ENCODE assay signal across 8 cellular contexts in the genomic region with DNA sequence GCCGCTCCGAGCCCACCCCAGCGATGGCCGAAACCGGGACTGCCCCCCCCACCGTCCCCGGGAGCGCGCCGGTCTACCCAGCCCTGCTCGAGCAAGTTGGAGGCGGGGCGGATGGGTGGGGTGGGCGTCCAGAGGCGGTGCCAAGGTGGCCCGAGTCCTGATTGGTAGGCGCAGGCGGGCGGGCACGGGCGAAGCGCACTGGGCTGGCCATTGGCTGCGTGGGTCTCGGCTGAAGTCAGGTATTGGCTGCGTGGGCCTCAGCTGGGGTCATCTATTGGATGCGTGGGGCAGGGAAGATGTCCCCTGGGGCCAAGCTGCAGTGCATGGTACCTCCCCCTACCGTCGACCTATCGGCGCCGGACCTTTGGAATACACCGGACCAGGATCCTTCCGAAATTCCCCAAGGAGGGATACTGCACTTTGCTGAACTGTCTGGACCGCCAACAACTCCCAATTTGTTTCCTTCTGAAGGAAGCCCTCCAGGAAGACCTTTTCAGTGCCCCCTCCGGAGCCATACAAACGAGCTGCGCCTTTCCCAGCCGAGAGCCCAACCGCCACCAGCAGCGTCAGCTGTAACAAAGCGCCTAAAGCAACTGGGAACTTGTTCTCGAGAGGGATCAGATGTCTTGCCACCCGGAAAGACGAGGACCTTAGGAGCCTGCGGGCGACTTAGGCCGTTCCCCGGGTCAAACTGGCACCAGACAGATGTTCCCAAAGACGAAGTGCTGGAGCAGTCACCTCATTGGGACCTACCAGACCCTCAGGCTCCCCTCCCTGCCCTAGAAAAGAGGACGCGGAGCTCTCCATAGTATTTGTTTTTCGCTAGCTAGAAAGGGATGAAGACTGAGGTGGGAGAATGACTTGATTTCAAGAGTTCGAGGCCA. TPM values are rescaled to one million over a fixed set of nuclear protein-coding genes. Genes with fewer than 3 reads are reported as not detected.
A peak's percentile ranks its signal among the peaks of the same experiment; 100 is the strongest.
DNase-seq lines count a peak whose midpoint lies in the region; ATAC-seq and TF ChIP-seq lines count a peak whose summit lies in the region.

A gene with protein sequence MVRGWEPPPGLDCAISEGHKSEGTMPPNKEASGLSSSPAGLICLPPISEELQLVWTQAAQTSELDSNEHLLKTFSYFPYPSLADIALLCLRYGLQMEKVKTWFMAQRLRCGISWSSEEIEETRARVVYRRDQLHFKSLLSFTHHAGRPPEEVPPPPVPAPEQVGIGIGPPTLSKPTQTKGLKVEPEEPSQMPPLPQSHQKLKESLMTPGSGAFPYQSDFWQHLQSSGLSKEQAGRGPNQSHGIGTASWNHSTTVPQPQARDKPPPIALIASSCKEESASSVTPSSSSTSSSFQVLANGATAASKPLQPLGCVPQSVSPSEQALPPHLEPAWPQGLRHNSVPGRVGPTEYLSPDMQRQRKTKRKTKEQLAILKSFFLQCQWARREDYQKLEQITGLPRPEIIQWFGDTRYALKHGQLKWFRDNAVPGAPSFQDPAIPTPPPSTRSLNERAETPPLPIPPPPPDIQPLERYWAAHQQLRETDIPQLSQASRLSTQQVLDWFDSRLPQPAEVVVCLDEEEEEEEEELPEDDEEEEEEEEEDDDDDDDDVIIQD (minus strand): TSS at position 113 of the 884 bp plus-strand sequence. CDS start 180 bp downstream, outside the sequence.

- H3K27me3 Mint-ChIP-seq in naive thymus-derived CD8-positive, alpha-beta T cell: no peaks in the 10 kb centered on the region

- H3K9me3 Mint-ChIP-seq in naive thymus-derived CD8-positive, alpha-beta T cell: no peaks in the 10 kb centered on the region

- POLR2A ChIA-PET in naive thymus-derived CD8-positive, alpha-beta T cell (lab: Charles Lee): interaction anchor here (0.6 to 3.8 kb wide), 10 partner anchors 8 to 985 kb away, joined by 3 to 57 read pairs (median 6); a partner anchor contains a TSS

- H3K79me2 ChIP-seq in DND-41 (ENCODE audit: insufficient read depth, low read length) (peaks cover 23% of the 10 kb centered on the region), Karpas-422 (ENCODE audit: low read length) (peaks cover 12% of the 10 kb centered on the region; the same call in 1 of the 2 replicates)

- peaks cover 6 to 33% (median 32%) of the 10 kb centered on the region in 4 donors for H3K4me1 Mint-ChIP-seq in naive thymus-derived CD8-positive, alpha-beta T cell

- H3K4me2 ChIP-seq in DND-41 (ENCODE audit: insufficient read depth, low read length) (peak within 1 kb of the TSS; percentile 83), Karpas-422 (ENCODE audit: low read depth, low read length, poor library complexity, severe bottlenecking) (peak within 1 kb of the TSS; percentile 96)

- H3K9ac ChIP-seq in DND-41 (ENCODE audit: low read depth, low read length): peak within 1 kb of the TSS; percentile 74
- peak within 1 kb of the TSS; percentile 78 for H3K9ac ChIP-seq in Karpas-422 (ENCODE audit: low read length)

- TF ChIP-seq CTCF in DND-41 (IDR thresholded peaks at IDR 0.05; ENCODE audit: borderline replicate concordance, extremely low read depth, low read length, poor library complexity, severe bottlenecking): peak; percentile 20

- H3K9me3 ChIP-seq in DND-41 (ENCODE audit: insufficient read depth, low read length, severe bottlenecking) (no peaks in the 10 kb centered on the region), Karpas-422 (ENCODE audit: low read length) (no peaks in the 10 kb centered on the region)

- peaks cover 24% of the 10 kb centered on the region for H3K4me1 ChIP-seq in DND-41 (ENCODE audit: insufficient read depth, low read length)
- H3K4me1 ChIP-seq in Karpas-422 (ENCODE audit: low read length): peaks cover 17% of the 10 kb centered on the region

- H3K4me3 ChIP-seq in DND-41 (ENCODE audit: low read depth in 1 of 2, low read length in 2 of 2) (peak within 1 kb of the TSS; percentile 82 to 84), Karpas-422 (ENCODE audit: low read length) (peak within 1 kb of the TSS; percentile 78)

- peak within 1 kb of the TSS; percentile 90 for H2AFZ ChIP-seq in DND-41 (ENCODE audit: low read depth, low read length)
- peak within 1 kb of the TSS; percentile 96 for H2AFZ ChIP-seq in Karpas-422 (ENCODE audit: low read length)

- H3K27me3 ChIP-seq in DND-41 (ENCODE audit: insufficient read depth, low read length, poor library complexity) (no peaks in the 10 kb centered on the region), Karpas-422 (ENCODE audit: low read length) (no peaks in the 10 kb centered on the region)

- DNase-seq in DND-41: peak; percentile 99
- DNase-seq in Karpas-422: peak; percentile 100
- peak; percentile 98 for DNase-seq in RKO (ENCODE audit: low spot score)
- peak; percentile 96 for DNase-seq in activated T-helper 1 cell treated with Interleukin-2 at 50 U/mL for 16 hours (ENCODE audit: low read depth)
- peak; percentile 100 for DNase-seq in fibroblast of gingiva (ENCODE audit: low read depth)
- peak; percentile 91 to 98 (median 96) for DNase-seq in naive thymus-derived CD8-positive, alpha-beta T cell
- DNase-seq in stimulated activated naive CD4-positive, alpha-beta T cell (lab: John Stamatoyannopoulos, UW): peak; percentile 90 to 97 (median 94)

- no peaks in the 10 kb centered on the region for H3K9me2 ChIP-seq in Karpas-422 (replicated peaks; ENCODE audit: insufficient read depth, low read length)

- H3K4me3 Mint-ChIP-seq in naive thymus-derived CD8-positive, alpha-beta T cell: peak within 1 kb of the TSS; percentile 90 to 100 (median 98)

- H4K20me1 ChIP-seq in DND-41 (ENCODE audit: insufficient read depth, low read length) (no peaks in the 10 kb centered on the region), Karpas-422 (ENCODE audit: insufficient read depth, low read depth, low read length) (no peaks in the 10 kb centered on the region; the same call in 1 of the 2 replicates)

- H3K27ac ChIP-seq in DND-41 (ENCODE audit: low read length): peak within 1 kb of the TSS; percentile 87
- no peak within 1 kb of the TSS for H3K27ac ChIP-seq in Karpas-422 (ENCODE audit: low read length)

- no peaks in the 10 kb centered on the region; the same call in 1 of the 2 replicates for H3K36me3 ChIP-seq in DND-41 (ENCODE audit: insufficient read depth, low read length)
- H3K36me3 ChIP-seq in Karpas-422 (ENCODE audit: insufficient read depth, low read length): no peaks in the 10 kb centered on the region

- no peaks in the 10 kb centered on the region for H3K36me3 Mint-ChIP-seq in naive thymus-derived CD8-positive, alpha-beta T cell

- peak; percentile 97 for ATAC-seq in DND-41 (ENCODE audit: insufficient read depth, low read depth)
- peak; percentile 96 for ATAC-seq in GM21825 (IDR thresholded peaks at IDR 0.05; ENCODE audit: unreplicated experiment)
- peak; percentile 97 to 98 for ATAC-seq in naive thymus-derived CD8-positive, alpha-beta T cell

- peak within 1 kb of the TSS; percentile 82 to 97 (median 96) for H3K27ac Mint-ChIP-seq in naive thymus-derived CD8-positive, alpha-beta T cell

RNA-seq across cellular contexts. Expression of the gene that starts here (rescaled TPM):
- 9.3 and 12.7 TPM in 2 replicates for total RNA-seq in Karpas-422 (2014; rRNA removed; shearing (Covaris generic); ENCODE audit: low replicate concordance)
- total RNA-seq in naive thymus-derived CD8-positive, alpha-beta T cell: 10 to 100 TPM; 15.4 to 16.0 TPM
- 1 to 10 TPM; 3.9 to 6.1 (median 5.9) TPM for polyA plus RNA-seq in naive thymus-derived CD8-positive, alpha-beta T cell
